13 cellular contexts compared by ENCODE assay signal in the genomic region with DNA sequence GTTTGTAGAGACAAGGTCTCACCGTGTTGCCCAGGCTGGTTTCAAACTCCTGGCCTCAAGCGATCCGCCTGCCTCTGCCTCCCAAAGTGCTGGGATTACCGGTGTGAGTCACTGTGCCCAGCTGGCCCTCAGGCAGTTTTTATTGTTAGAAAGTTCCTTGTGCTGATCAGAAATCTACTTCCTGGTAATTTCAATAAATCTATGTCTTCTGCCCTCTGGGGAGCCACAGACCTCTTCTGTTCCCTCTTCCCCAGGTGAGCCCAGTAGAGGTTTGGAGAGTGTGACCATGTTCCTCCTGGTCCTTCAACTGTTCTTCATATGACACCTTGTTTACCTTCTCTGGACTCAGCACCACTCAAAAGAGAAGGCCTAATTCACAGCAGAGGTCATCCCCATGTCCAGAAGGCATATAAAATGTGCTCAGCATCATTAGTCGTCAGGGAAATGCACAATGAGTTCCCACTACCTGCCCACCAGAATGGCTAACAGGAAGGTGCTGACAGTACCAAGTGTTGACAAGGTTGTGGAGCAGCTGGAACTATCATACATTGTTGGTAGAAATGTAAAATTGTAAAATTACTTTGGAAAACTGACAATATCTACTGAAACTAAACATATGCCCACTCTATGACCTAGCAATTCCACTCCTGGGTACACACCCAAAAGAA. TPM values are rescaled to one million over a fixed set of nuclear protein-coding genes. Genes with fewer than 3 reads are reported as not detected.
DNase-seq lines count a peak whose midpoint lies in the region; ATAC-seq, FAIRE-seq and TF ChIP-seq lines count a peak whose summit lies in the region.
"Had no signal": no experiment of that assay in that cellular context is flagged by ENCODE, and none has a peak within 500 bp of the region (broad histone marks: within the 10 kb centered on the region; RNA-seq: fewer than 3 reads in every experiment).

No MANE protein-coding gene starts in this region.

- no peak for ATAC-seq in activated CD8-positive, alpha-beta T cell treated with anti-CD3 and anti-CD28 coated beads for 36 hours
- ATAC-seq in activated CD8-positive, alpha-beta T cell treated with anti-CD3 and anti-CD28 coated beads, Interleukin-2, amount 10 ng/mL, durations not matched to agents 7 days and 5 days = no peak
- ATAC-seq in HG03196 (IDR thresholded peaks at IDR 0.05; ENCODE audit: unreplicated experiment) = peak; percentile 18
- ATAC-seq in gastrocnemius medialis = no peak

- DNase-seq in activated CD8-positive, alpha-beta T cell treated with anti-CD3 and anti-CD28 coated beads for 36 hours = no peak
- no peak for DNase-seq in activated CD8-positive, alpha-beta T cell treated with anti-CD3 and anti-CD28 coated beads, Interleukin-2, amount 10 ng/mL, durations not matched to agents 7 days and 5 days
- DNase-seq in astrocyte (ENCODE audit: low read depth) = no peak
- DNase-seq in gastrocnemius medialis = no peak
- no peak for DNase-seq in NCI-H1105 (lab: John Stamatoyannopoulos, UW)
- DNase-seq in NCI-H1436 treated with DMSO at 0.1 percent for 48 hours (lab: John Stamatoyannopoulos, UW) = no peak
- DNase-seq in small intestine = no peak
- DNase-seq: DMS79 treated with DMSO at 0.1 percent for 48 hours, KG1, left lung, OCI-M1, trophoblast cell had no signal

- peaks cover 9% of the 10 kb centered on the region for H3K27me3 Mint-ChIP-seq in activated CD8-positive, alpha-beta T cell treated with anti-CD3 and anti-CD28 coated beads for 36 hours
- H3K27me3 Mint-ChIP-seq in activated CD8-positive, alpha-beta T cell treated with anti-CD3 and anti-CD28 coated beads, Interleukin-2, amount 10 ng/mL, durations not matched to agents 7 days and 5 days (ENCODE audit: low read depth) = peaks cover 13% of the 10 kb centered on the region
- H3K27me3 Mint-ChIP-seq in astrocyte (ENCODE audit: low read depth, unreplicated experiment) = peaks cover 22% of the 10 kb centered on the region

- peak overlapping the region; percentile 47 for H3K27ac Mint-ChIP-seq in activated CD8-positive, alpha-beta T cell treated with anti-CD3 and anti-CD28 coated beads for 36 hours
- H3K27ac Mint-ChIP-seq in activated CD8-positive, alpha-beta T cell treated with anti-CD3 and anti-CD28 coated beads, Interleukin-2, amount 10 ng/mL, durations not matched to agents 7 days and 5 days = no peak overlapping the region
- peak overlapping the region; percentile 77 for H3K27ac Mint-ChIP-seq in astrocyte (ENCODE audit: unreplicated experiment)

- H3K27ac ChIP-seq in astrocyte (ENCODE audit: low read depth, low read length) (peak overlapping the region; percentile 41), gastrocnemius medialis (peak overlapping the region; percentile 89 to 98 (median 96)), small intestine (ENCODE audit: low read depth in 1 of 2, low read length in 1 of 2) (no peak overlapping the region)
- H3K27ac ChIP-seq: left lung had no signal

- CTCF ChIA-PET in activated CD8-positive, alpha-beta T cell treated with anti-CD3 and anti-CD28 coated beads for 36 hours (lab: Charles Lee) = interaction anchor here (1.7 to 2.6 kb wide), 2 partner anchors 86 to 125 kb away, joined by 4 to 10 read pairs; no protein-coding TSS in a partner anchor
- CTCF ChIA-PET in activated CD8-positive, alpha-beta T cell treated with anti-CD3 and anti-CD28 coated beads, Interleukin-2, amount 10 ng/mL, durations not matched to agents 7 days and 5 days (lab: Charles Lee) = interaction anchor here (1.1 to 2.3 kb wide), 3 partner anchors 42 to 125 kb away, joined by 3 to 10 read pairs (median 5); no protein-coding TSS in a partner anchor

- H3K9me3 ChIP-seq in astrocyte (ENCODE audit: insufficient read depth, low read depth, low read length) (no peaks in the 10 kb centered on the region), gastrocnemius medialis (no peaks in the 10 kb centered on the region), small intestine (ENCODE audit: control insufficient read depth, low read depth) (no peaks in the 10 kb centered on the region)
- H3K9me3 ChIP-seq: left lung had no signal

- TF ChIP-seq POLR2A in gastrocnemius medialis (IDR thresholded peaks at IDR 0.05) = no peak

- H3K27me3 ChIP-seq in astrocyte (ENCODE audit: insufficient read depth, low read length) = peaks cover 4% of the 10 kb centered on the region
- H3K27me3 ChIP-seq in gastrocnemius medialis = no peaks in the 10 kb centered on the region
- no peaks in the 10 kb centered on the region for H3K27me3 ChIP-seq in small intestine (ENCODE audit: control insufficient read depth in 2 of 2, insufficient read depth in 2 of 2, low read length in 2 of 2)
- H3K27me3 ChIP-seq: left lung had no signal

- no peak overlapping the region for H3K4me3 Mint-ChIP-seq in activated CD8-positive, alpha-beta T cell treated with anti-CD3 and anti-CD28 coated beads for 36 hours
- H3K4me3 Mint-ChIP-seq in activated CD8-positive, alpha-beta T cell treated with anti-CD3 and anti-CD28 coated beads, Interleukin-2, amount 10 ng/mL, durations not matched to agents 7 days and 5 days = no peak overlapping the region
- H3K4me3 Mint-ChIP-seq in astrocyte (ENCODE audit: unreplicated experiment) = no peak overlapping the region

- no peak for TF ChIP-seq CTCF in activated CD8-positive, alpha-beta T cell treated with anti-CD3 and anti-CD28 coated beads for 36 hours (IDR thresholded peaks at IDR 0.05)
- TF ChIP-seq CTCF in astrocyte (IDR thresholded peaks at IDR 0.05; ENCODE audit: insufficient read depth, low read depth, low read length) = no peak
- no peak for TF ChIP-seq CTCF in gastrocnemius medialis (IDR thresholded peaks at IDR 0.05 in 4 of 5, conservative IDR thresholded peaks at IDR 0.05 in 1 of 5)

- intact Hi-C loops in activated CD8-positive, alpha-beta T cell treated with anti-CD3 and anti-CD28 coated beads for 36 hours (cut with micrococcal nuclease) = no loop called here
- intact Hi-C loops in gastrocnemius medialis (cut with DNase I; ENCODE audit: low total_unique reads) = no loop called here

- H3K4me1 ChIP-seq in astrocyte (ENCODE audit: insufficient read depth, low read length) (peaks cover 4% of the 10 kb centered on the region), gastrocnemius medialis (peaks cover 55 to 69% of the 10 kb centered on the region in 2 donors), small intestine (ENCODE audit: control insufficient read depth in 2 of 2, insufficient read depth in 1 of 2, low read depth in 1 of 2, low read length in 1 of 2) (no peaks in the 10 kb centered on the region)
- H3K4me1 ChIP-seq: left lung had no signal

- H3K79me2 ChIP-seq in astrocyte (ENCODE audit: insufficient read depth, low read length) = no peaks in the 10 kb centered on the region

- in situ Hi-C loops in gastrocnemius medialis (cut with MboI; ENCODE audit: low sequenced_read_pairs in 4 of 4) = no loop called here

- peaks cover 9% of the 10 kb centered on the region for H3K4me1 Mint-ChIP-seq in activated CD8-positive, alpha-beta T cell treated with anti-CD3 and anti-CD28 coated beads for 36 hours (ENCODE audit: low read depth)
- peaks cover 3% of the 10 kb centered on the region for H3K4me1 Mint-ChIP-seq in activated CD8-positive, alpha-beta T cell treated with anti-CD3 and anti-CD28 coated beads, Interleukin-2, amount 10 ng/mL, durations not matched to agents 7 days and 5 days (ENCODE audit: low read depth)
- H3K4me1 Mint-ChIP-seq in astrocyte (ENCODE audit: low read depth, unreplicated experiment) = peaks cover 1% of the 10 kb centered on the region

- H3K36me3 ChIP-seq in astrocyte (ENCODE audit: insufficient read depth, low read length) (no peaks in the 10 kb centered on the region), gastrocnemius medialis (no peaks in the 10 kb centered on the region), small intestine (ENCODE audit: control insufficient read depth in 2 of 2, insufficient read depth in 2 of 2, low read length in 2 of 2) (no peaks in the 10 kb centered on the region)
- H3K36me3 ChIP-seq: left lung had no signal

- WGBS in small intestine, 3 donors = 44 to 64% (median 48%) methylated on average over 5 of the region's 5 CpGs

- H3K9ac ChIP-seq in astrocyte (ENCODE audit: low read length) = no peak overlapping the region

- FAIRE-seq in astrocyte (lab: Jason Lieb, UNC) (no peak), small intestine (lab: Jason Lieb, UNC) (no peak)

- H4K20me1 ChIP-seq in astrocyte (ENCODE audit: insufficient read depth, low read length) = no peaks in the 10 kb centered on the region

- H3K4me2 ChIP-seq in astrocyte (ENCODE audit: low read length) = no peak overlapping the region

- POLR2A ChIA-PET in activated CD8-positive, alpha-beta T cell treated with anti-CD3 and anti-CD28 coated beads for 36 hours (lab: Charles Lee) = interaction anchor here (0.6 kb wide), 1 partner anchor 47 kb away, joined by 3 read pairs; no protein-coding TSS in a partner anchor
- POLR2A ChIA-PET in activated CD8-positive, alpha-beta T cell treated with anti-CD3 and anti-CD28 coated beads, Interleukin-2, amount 10 ng/mL, durations not matched to agents 7 days and 5 days (lab: Charles Lee) = no interaction called here

- H3K4me3 ChIP-seq in astrocyte (ENCODE audit: insufficient read depth, low read depth, low read length) (no peak overlapping the region), gastrocnemius medialis (no peak overlapping the region), small intestine (ENCODE audit: low read depth in 1 of 2, low read length in 2 of 2) (no peak overlapping the region)
- H3K4me3 ChIP-seq: left lung had no signal

- no peaks in the 10 kb centered on the region for H3K9me3 Mint-ChIP-seq in activated CD8-positive, alpha-beta T cell treated with anti-CD3 and anti-CD28 coated beads for 36 hours
- H3K9me3 Mint-ChIP-seq in activated CD8-positive, alpha-beta T cell treated with anti-CD3 and anti-CD28 coated beads, Interleukin-2, amount 10 ng/mL, durations not matched to agents 7 days and 5 days (ENCODE audit: insufficient read depth) = no peaks in the 10 kb centered on the region
- H3K9me3 Mint-ChIP-seq in astrocyte (ENCODE audit: unreplicated experiment) = peaks cover 2% of the 10 kb centered on the region

- no peaks in the 10 kb centered on the region for H3K36me3 Mint-ChIP-seq in activated CD8-positive, alpha-beta T cell treated with anti-CD3 and anti-CD28 coated beads for 36 hours (ENCODE audit: low read depth)
- H3K36me3 Mint-ChIP-seq in activated CD8-positive, alpha-beta T cell treated with anti-CD3 and anti-CD28 coated beads, Interleukin-2, amount 10 ng/mL, durations not matched to agents 7 days and 5 days (ENCODE audit: low read depth) = no peaks in the 10 kb centered on the region
- no peaks in the 10 kb centered on the region for H3K36me3 Mint-ChIP-seq in astrocyte (ENCODE audit: low read depth, unreplicated experiment)

- H2AFZ ChIP-seq in astrocyte (ENCODE audit: low read depth, low read length) = no peak overlapping the region

RNA-seq across cellular contexts. Expression of gene TMOD1, which starts 10.4 kb away (rescaled TPM):
- under 1 TPM; 0.47 to 0.60 TPM for total RNA-seq in activated CD8-positive, alpha-beta T cell treated with anti-CD3 and anti-CD28 coated beads for 36 hours
- total RNA-seq in activated CD8-positive, alpha-beta T cell treated with anti-CD3 and anti-CD28 coated beads, Interleukin-2, amount 10 ng/mL, durations not matched to agents 7 days and 5 days = under 1 TPM; 0.16 to 0.29 TPM
- total RNA-seq in astrocyte (0.24 and 0.48 TPM in 2 replicates), gastrocnemius medialis (100 to 1,000 TPM in 3 of 4 donors, 10 to 100 TPM in 1; 82.3 to 202 (median 175) TPM)
- polyA plus RNA-seq in small intestine = 1 to 10 TPM; 1.1 to 9.9 (median 1.4) TPM

Comparison
In these comparisons a context has a peak if more than half of its experiments do, and no peak if none do; other contexts are left out.
1. H3K27ac ChIP-seq: peak in astrocyte (single experiment) and gastrocnemius medialis (4 of 4); none in small intestine (0 of 2).
2. RNA of gene TMOD1, which starts 10.4 kb away (total RNA-seq): 82.3 to 202 TPM in gastrocnemius medialis; 0.47 to 0.60 TPM in activated CD8-positive, alpha-beta T cell treated with anti-CD3 and anti-CD28 coated beads for 36 hours, 0.24 to 0.48 TPM in astrocyte and 0.16 to 0.29 TPM in activated CD8-positive, alpha-beta T cell treated with anti-CD3 and anti-CD28 coated beads, Interleukin-2, amount 10 ng/mL, durations not matched to agents 7 days and 5 days; every median in the first group is over 10 times any median in the second.